1 cellular context compared by ENCODE assay signal in the genomic region with DNA sequence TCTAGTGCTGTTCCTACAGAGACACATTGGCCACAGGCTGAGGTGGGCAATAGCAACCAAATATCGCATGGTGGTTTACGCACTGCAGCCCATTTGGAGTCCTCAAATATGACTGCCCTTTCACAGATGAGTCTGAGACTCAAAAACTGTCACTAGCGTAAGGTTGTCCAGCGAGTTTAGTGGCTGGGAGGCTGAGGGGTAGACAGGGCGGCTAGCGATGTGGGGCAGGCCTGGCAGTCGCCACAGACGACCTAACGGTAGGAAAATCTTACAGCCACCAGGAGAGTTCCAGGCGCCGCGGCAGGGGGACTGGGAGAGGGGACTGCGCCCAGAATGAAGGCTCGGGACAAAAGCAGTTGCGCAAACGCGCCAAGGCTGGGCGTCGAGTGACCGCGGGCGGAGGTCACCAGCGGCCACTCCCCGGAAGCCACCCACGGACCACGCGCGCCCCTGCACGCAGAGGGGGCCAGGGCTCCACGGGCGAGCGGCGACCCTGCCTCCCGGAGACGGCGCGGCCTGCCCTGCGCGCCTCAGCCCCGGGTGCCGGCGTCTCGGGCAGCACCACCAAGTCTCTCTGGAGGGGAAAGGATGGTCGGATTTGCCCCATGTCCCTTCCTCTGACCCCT.
TF ChIP-seq lines count a peak whose summit lies in the region.

No MANE protein-coding gene starts in this region.

TF ChIP-seq in HepG2, 621 proteins besides CTCF, POLR2A, EP300 and RAD21 (continued from another document and continues in another):
- TF ChIP-seq ARID2 (CRISPR knock-in tag; IDR thresholded peaks at IDR 0.05; ENCODE audit: borderline replicate concordance) (peak; percentile 14; the same call in 1 of the 2 replicates), ZNF724P (CRISPR knock-in tag; IDR thresholded peaks at IDR 0.05; ENCODE audit: borderline replicate concordance) (no peak), STAG1 (CRISPR knock-in tag; IDR thresholded peaks at IDR 0.05) (no peak; the same call in 1 of the 2 replicates), HOXA9 (CRISPR knock-in tag; IDR thresholded peaks at IDR 0.05; ENCODE audit: borderline replicate concordance) (no peak), PHF21A (CRISPR knock-in tag; IDR thresholded peaks at IDR 0.05) (peak; percentile 74), ZNF34 (CRISPR knock-in tag; IDR thresholded peaks at IDR 0.05; ENCODE audit: borderline replicate concordance) (no peak), ZNF660 (CRISPR knock-in tag; IDR thresholded peaks at IDR 0.05; ENCODE audit: borderline replicate concordance, low read depth) (no peak), SMAD3 (CRISPR knock-in tag; IDR thresholded peaks at IDR 0.05) (no peak; the same call in 1 of the 2 replicates), U2AF1 (optimal IDR thresholded peaks at IDR 0.05; ENCODE audit: low read depth, low read length) (peak; percentile 40), PHF20 (CRISPR knock-in tag; IDR thresholded peaks at IDR 0.05) (no peak), CEBPB (IDR thresholded peaks at IDR 0.05; ENCODE audit: borderline replicate concordance, low read depth, low read length) (peak; percentile 97), KMT2A (CRISPR knock-in tag; IDR thresholded peaks at IDR 0.05) (peak; percentile 14; the same call in 1 of the 2 replicates), PAWR (CRISPR knock-in tag; IDR thresholded peaks at IDR 0.05; ENCODE audit: borderline replicate concordance) (no peak), NR2F1 (CRISPR knock-in tag; IDR thresholded peaks at IDR 0.05) (peak in 1 of 2 experiments; percentile 71; a peak in 2 of 4 replicates), NCOA2 (CRISPR knock-in tag; IDR thresholded peaks at IDR 0.05) (peak; percentile 26; the same call in 1 of the 2 replicates), ZFP90 (CRISPR knock-in tag; IDR thresholded peaks at IDR 0.05; ENCODE audit: borderline replicate concordance) (no peak; the same call in 1 of the 2 replicates)
- TF ChIP-seq, protein P1, sequence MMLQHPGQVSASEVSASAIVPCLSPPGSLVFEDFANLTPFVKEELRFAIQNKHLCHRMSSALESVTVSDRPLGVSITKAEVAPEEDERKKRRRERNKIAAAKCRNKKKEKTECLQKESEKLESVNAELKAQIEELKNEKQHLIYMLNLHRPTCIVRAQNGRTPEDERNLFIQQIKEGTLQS (CRISPR knock-in tag; IDR thresholded peaks at IDR 0.05), result 0 out of 2 replicates have a peak, but pooled peaks have one; percentile 22
- TF ChIP-seq, protein P2, sequence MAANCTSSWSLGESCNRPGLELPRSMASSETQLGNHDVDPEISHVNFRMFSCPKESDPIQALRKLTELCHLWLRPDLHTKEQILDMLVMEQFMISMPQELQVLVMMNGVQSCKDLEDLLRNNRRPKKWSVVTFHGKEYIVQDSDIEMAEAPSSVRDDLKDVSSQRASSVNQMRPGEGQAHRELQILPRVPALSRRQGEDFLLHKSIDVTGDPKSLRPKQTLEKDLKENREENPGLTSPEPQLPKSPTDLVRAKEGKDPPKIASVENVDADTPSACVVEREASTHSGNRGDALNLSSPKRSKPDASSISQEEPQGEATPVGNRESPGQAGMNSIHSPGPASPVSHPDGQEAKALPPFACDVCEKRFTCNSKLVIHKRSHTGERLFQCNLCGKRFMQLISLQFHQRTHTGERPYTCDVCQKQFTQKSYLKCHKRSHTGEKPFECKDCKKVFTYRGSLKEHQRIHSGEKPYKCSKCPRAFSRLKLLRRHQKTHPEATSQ (CRISPR knock-in tag; IDR thresholded peaks at IDR 0.05; ENCODE audit: borderline replicate concordance), result peak; percentile 45; the same call in 1 of the 2 replicates
- TF ChIP-seq, protein P3, sequence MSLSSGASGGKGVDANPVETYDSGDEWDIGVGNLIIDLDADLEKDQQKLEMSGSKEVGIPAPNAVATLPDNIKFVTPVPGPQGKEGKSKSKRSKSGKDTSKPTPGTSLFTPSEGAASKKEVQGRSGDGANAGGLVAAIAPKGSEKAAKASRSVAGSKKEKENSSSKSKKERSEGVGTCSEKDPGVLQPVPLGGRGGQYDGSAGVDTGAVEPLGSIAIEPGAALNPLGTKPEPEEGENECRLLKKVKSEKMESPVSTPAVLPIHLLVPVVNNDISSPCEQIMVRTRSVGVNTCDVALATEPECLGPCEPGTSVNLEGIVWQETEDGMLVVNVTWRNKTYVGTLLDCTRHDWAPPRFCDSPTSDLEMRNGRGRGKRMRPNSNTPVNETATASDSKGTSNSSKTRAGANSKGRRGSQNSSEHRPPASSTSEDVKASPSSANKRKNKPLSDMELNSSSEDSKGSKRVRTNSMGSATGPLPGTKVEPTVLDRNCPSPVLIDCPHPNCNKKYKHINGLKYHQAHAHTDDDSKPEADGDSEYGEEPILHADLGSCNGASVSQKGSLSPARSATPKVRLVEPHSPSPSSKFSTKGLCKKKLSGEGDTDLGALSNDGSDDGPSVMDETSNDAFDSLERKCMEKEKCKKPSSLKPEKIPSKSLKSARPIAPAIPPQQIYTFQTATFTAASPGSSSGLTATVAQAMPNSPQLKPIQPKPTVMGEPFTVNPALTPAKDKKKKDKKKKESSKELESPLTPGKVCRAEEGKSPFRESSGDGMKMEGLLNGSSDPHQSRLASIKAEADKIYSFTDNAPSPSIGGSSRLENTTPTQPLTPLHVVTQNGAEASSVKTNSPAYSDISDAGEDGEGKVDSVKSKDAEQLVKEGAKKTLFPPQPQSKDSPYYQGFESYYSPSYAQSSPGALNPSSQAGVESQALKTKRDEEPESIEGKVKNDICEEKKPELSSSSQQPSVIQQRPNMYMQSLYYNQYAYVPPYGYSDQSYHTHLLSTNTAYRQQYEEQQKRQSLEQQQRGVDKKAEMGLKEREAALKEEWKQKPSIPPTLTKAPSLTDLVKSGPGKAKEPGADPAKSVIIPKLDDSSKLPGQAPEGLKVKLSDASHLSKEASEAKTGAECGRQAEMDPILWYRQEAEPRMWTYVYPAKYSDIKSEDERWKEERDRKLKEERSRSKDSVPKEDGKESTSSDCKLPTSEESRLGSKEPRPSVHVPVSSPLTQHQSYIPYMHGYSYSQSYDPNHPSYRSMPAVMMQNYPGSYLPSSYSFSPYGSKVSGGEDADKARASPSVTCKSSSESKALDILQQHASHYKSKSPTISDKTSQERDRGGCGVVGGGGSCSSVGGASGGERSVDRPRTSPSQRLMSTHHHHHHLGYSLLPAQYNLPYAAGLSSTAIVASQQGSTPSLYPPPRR (CRISPR knock-in tag; IDR thresholded peaks at IDR 0.05; ENCODE audit: borderline replicate concordance), result 0 out of 2 replicates have a peak, but pooled peaks have one; percentile 17
- TF ChIP-seq, protein P4, sequence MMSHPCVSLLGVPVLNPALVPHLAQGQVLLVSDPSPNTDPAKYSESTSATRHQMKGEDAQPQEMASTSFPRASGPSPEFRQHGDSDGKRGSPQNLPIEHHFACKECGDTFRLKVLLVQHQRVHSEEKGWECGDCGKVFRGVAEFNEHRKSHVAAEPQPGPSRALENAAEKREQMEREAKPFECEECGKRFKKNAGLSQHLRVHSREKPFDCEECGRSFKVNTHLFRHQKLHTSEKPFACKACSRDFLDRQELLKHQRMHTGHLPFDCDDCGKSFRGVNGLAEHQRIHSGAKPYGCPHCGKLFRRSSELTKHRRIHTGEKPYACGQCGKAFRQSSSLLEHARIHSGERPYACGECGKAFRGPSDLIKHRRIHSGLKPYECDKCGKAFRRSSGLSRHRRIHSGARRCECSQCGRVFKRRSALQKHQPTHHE (CRISPR knock-in tag; IDR thresholded peaks at IDR 0.05; ENCODE audit: borderline replicate concordance), result no peak
- TF ChIP-seq, protein P5, sequence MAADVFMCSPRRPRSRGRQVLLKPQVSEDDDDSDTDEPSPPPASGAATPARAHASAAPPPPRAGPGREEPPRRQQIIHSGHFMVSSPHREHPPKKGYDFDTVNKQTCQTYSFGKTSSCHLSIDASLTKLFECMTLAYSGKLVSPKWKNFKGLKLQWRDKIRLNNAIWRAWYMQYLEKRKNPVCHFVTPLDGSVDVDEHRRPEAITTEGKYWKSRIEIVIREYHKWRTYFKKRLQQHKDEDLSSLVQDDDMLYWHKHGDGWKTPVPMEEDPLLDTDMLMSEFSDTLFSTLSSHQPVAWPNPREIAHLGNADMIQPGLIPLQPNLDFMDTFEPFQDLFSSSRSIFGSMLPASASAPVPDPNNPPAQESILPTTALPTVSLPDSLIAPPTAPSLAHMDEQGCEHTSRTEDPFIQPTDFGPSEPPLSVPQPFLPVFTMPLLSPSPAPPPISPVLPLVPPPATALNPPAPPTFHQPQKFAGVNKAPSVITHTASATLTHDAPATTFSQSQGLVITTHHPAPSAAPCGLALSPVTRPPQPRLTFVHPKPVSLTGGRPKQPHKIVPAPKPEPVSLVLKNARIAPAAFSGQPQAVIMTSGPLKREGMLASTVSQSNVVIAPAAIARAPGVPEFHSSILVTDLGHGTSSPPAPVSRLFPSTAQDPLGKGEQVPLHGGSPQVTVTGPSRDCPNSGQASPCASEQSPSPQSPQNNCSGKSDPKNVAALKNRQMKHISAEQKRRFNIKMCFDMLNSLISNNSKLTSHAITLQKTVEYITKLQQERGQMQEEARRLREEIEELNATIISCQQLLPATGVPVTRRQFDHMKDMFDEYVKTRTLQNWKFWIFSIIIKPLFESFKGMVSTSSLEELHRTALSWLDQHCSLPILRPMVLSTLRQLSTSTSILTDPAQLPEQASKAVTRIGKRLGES (CRISPR knock-in tag; IDR thresholded peaks at IDR 0.05; ENCODE audit: borderline replicate concordance), result no peak
- TF ChIP-seq, protein P6, sequence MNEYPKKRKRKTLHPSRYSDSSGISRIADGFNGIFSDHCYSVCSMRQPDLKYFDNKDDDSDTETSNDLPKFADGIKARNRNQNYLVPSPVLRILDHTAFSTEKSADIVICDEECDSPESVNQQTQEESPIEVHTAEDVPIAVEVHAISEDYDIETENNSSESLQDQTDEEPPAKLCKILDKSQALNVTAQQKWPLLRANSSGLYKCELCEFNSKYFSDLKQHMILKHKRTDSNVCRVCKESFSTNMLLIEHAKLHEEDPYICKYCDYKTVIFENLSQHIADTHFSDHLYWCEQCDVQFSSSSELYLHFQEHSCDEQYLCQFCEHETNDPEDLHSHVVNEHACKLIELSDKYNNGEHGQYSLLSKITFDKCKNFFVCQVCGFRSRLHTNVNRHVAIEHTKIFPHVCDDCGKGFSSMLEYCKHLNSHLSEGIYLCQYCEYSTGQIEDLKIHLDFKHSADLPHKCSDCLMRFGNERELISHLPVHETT (CRISPR knock-in tag; conservative IDR thresholded peaks at IDR 0.05), result no peak
- TF ChIP-seq, protein P7, sequence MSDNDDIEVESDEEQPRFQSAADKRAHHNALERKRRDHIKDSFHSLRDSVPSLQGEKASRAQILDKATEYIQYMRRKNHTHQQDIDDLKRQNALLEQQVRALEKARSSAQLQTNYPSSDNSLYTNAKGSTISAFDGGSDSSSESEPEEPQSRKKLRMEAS (IDR thresholded peaks at IDR 0.05), result peak; percentile 53; the same call in 1 of the 2 replicates
- TF ChIP-seq, protein P8, sequence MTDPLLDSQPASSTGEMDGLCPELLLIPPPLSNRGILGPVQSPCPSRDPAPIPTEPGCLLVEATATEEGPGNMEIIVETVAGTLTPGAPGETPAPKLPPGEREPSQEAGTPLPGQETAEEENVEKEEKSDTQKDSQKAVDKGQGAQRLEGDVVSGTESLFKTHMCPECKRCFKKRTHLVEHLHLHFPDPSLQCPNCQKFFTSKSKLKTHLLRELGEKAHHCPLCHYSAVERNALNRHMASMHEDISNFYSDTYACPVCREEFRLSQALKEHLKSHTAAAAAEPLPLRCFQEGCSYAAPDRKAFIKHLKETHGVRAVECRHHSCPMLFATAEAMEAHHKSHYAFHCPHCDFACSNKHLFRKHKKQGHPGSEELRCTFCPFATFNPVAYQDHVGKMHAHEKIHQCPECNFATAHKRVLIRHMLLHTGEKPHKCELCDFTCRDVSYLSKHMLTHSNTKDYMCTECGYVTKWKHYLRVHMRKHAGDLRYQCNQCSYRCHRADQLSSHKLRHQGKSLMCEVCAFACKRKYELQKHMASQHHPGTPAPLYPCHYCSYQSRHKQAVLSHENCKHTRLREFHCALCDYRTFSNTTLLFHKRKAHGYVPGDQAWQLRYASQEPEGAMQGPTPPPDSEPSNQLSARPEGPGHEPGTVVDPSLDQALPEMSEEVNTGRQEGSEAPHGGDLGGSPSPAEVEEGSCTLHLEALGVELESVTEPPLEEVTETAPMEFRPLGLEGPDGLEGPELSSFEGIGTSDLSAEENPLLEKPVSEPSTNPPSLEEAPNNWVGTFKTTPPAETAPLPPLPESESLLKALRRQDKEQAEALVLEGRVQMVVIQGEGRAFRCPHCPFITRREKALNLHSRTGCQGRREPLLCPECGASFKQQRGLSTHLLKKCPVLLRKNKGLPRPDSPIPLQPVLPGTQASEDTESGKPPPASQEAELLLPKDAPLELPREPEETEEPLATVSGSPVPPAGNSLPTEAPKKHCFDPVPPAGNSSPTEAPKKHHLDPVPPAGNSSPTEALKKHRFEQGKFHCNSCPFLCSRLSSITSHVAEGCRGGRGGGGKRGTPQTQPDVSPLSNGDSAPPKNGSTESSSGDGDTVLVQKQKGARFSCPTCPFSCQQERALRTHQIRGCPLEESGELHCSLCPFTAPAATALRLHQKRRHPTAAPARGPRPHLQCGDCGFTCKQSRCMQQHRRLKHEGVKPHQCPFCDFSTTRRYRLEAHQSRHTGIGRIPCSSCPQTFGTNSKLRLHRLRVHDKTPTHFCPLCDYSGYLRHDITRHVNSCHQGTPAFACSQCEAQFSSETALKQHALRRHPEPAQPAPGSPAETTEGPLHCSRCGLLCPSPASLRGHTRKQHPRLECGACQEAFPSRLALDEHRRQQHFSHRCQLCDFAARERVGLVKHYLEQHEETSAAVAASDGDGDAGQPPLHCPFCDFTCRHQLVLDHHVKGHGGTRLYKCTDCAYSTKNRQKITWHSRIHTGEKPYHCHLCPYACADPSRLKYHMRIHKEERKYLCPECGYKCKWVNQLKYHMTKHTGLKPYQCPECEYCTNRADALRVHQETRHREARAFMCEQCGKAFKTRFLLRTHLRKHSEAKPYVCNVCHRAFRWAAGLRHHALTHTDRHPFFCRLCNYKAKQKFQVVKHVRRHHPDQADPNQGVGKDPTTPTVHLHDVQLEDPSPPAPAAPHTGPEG (CRISPR knock-in tag; IDR thresholded peaks at IDR 0.05), result peak; percentile 29; the same call in 1 of the 2 replicates
- TF ChIP-seq, protein P9, sequence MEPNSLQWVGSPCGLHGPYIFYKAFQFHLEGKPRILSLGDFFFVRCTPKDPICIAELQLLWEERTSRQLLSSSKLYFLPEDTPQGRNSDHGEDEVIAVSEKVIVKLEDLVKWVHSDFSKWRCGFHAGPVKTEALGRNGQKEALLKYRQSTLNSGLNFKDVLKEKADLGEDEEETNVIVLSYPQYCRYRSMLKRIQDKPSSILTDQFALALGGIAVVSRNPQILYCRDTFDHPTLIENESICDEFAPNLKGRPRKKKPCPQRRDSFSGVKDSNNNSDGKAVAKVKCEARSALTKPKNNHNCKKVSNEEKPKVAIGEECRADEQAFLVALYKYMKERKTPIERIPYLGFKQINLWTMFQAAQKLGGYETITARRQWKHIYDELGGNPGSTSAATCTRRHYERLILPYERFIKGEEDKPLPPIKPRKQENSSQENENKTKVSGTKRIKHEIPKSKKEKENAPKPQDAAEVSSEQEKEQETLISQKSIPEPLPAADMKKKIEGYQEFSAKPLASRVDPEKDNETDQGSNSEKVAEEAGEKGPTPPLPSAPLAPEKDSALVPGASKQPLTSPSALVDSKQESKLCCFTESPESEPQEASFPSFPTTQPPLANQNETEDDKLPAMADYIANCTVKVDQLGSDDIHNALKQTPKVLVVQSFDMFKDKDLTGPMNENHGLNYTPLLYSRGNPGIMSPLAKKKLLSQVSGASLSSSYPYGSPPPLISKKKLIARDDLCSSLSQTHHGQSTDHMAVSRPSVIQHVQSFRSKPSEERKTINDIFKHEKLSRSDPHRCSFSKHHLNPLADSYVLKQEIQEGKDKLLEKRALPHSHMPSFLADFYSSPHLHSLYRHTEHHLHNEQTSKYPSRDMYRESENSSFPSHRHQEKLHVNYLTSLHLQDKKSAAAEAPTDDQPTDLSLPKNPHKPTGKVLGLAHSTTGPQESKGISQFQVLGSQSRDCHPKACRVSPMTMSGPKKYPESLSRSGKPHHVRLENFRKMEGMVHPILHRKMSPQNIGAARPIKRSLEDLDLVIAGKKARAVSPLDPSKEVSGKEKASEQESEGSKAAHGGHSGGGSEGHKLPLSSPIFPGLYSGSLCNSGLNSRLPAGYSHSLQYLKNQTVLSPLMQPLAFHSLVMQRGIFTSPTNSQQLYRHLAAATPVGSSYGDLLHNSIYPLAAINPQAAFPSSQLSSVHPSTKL (CRISPR knock-in tag; IDR thresholded peaks at IDR 0.05), result peak; percentile 14; the same call in 1 of the 2 replicates
